ENCODE assay signal across 2 cellular contexts in genomic region chr13:75049936-75050335, GRCh38.
TF ChIP-seq lines count a peak whose summit lies in the region.

No MANE protein-coding gene starts in this region.

TF ChIP-seq in neural cell, 6 proteins besides CTCF, POLR2A, EP300 and RAD21 (continued from another document):
- no peak for TF ChIP-seq REST (IDR thresholded peaks at IDR 0.05; ENCODE audit: borderline replicate concordance)
- no peak for TF ChIP-seq EZH2 (IDR thresholded peaks at IDR 0.05; ENCODE audit: borderline replicate concordance, insufficient read depth, low read length, poor library complexity, severe bottlenecking)
- TF ChIP-seq MXI1 (conservative IDR thresholded peaks at IDR 0.05; ENCODE audit: poor library complexity, severe bottlenecking): no peak
- TF ChIP-seq SMC3 (conservative IDR thresholded peaks at IDR 0.05; ENCODE audit: poor library complexity): no peak
- TF ChIP-seq TAF1 (IDR thresholded peaks at IDR 0.05; ENCODE audit: low read depth): no peak

TF ChIP-seq in HepG2, 621 proteins besides CTCF, POLR2A, EP300 and RAD21 (continued from another document):
- TF ChIP-seq IRF1 (CRISPR knock-in tag; IDR thresholded peaks at IDR 0.05; ENCODE audit: low read depth): no peak
